ENCODE assay signal across 8 cellular contexts in genomic region chr9:107158321-107158720, GRCh38.
A peak's percentile ranks its signal among the peaks of the same experiment; 100 is the strongest.
DNase-seq lines count a peak whose midpoint lies in the region; ATAC-seq and TF ChIP-seq lines count a peak whose summit lies in the region.

No MANE protein-coding gene starts in this region.

- H3K4me1 ChIP-seq in Caco-2 (no peaks in the 10 kb centered on the region), uterus (no peaks in the 10 kb centered on the region)

- H3K9me3 Mint-ChIP-seq in Caco-2 (ENCODE audit: unreplicated experiment) (no peaks in the 10 kb centered on the region), neural crest cell (no peaks in the 10 kb centered on the region)

- peak; percentile 85 for ATAC-seq in GM19372 (IDR thresholded peaks at IDR 0.05; ENCODE audit: low read depth, unreplicated experiment)

- H3K27me3 ChIP-seq in Caco-2 (replicated peaks; ENCODE audit: control insufficient read depth, insufficient read depth, low read length), result no peaks in the 10 kb centered on the region
- no peaks in the 10 kb centered on the region for H3K27me3 ChIP-seq in uterus

- DNase-seq in Caco-2, result peak; percentile 46 to 52
- peak; percentile 35 for DNase-seq in M059J (ENCODE audit: low read depth)
- peak; percentile 68 for DNase-seq in choroid plexus epithelial cell (ENCODE audit: low read depth)
- peak; percentile 20 for DNase-seq in neural crest cell (ENCODE audit: low read depth, low spot score)
- no peak for DNase-seq in uterus
- no peak for DNase-seq in activated CD4-positive, alpha-beta T cell treated with anti-CD3 and anti-CD28 coated beads, Interleukin-2, amount 50 U/mL, for 4 hours
- no peak for DNase-seq in stimulated activated CD4-positive, alpha-beta T cell treated with anti-CD3 and anti-CD28 coated beads, Interleukin-1b, Interleukin-23, amount 100 ng/mL, for 48 hours

- H3K4me3 ChIP-seq in Caco-2 (ENCODE audit: low read depth, low read length), result no peak overlapping the region
- no peak overlapping the region for H3K4me3 ChIP-seq in choroid plexus epithelial cell (ENCODE audit: low read depth, low read length)
- no peak overlapping the region for H3K4me3 ChIP-seq in uterus

- H3K4me3 Mint-ChIP-seq in Caco-2 (ENCODE audit: unreplicated experiment), result no peak overlapping the region
- no peak overlapping the region for H3K4me3 Mint-ChIP-seq in neural crest cell

- BruUV-seq in Caco-2 (replicated peaks; lab: Mats Ljungman, UMichigan), result no TSS peak

- no peak for TF ChIP-seq POLR2A in uterus (IDR thresholded peaks at IDR 0.05)

- peak; percentile 68 to 69 for TF ChIP-seq CTCF in Caco-2 (IDR thresholded peaks at IDR 0.05; ENCODE audit: insufficient read depth in 1 of 2, low read depth in 1 of 2, low read length in 1 of 2, severe bottlenecking in 1 of 2, unreplicated experiment in 1 of 2)
- peak; percentile 76 for TF ChIP-seq CTCF in choroid plexus epithelial cell (conservative IDR thresholded peaks at IDR 0.05; ENCODE audit: low read depth, low read length)
- peak; percentile 60 for TF ChIP-seq CTCF in neural crest cell (conservative IDR thresholded peaks at IDR 0.05)
- peak in 1 of 4 experiments; percentile 21 for TF ChIP-seq CTCF in uterus (IDR thresholded peaks at IDR 0.05)

- intact Hi-C loops in Caco-2 (cut with micrococcal nuclease; ENCODE audit: unreplicated experiment) (loop anchor here (1.0 kb wide), 2 partner anchors 14 to 183 kb away; no protein-coding TSS in a partner anchor), uterus (cut with DNase I; ENCODE audit: low total_unique reads) (no loop called here)

- no peak overlapping the region for H3K27ac ChIP-seq in uterus

- no peaks in the 10 kb centered on the region for H3K36me3 ChIP-seq in Caco-2 (ENCODE audit: control insufficient read depth, insufficient read depth, low read length)
- no peaks in the 10 kb centered on the region for H3K36me3 ChIP-seq in uterus

- H3K4me1 Mint-ChIP-seq in Caco-2 (ENCODE audit: low read depth, unreplicated experiment) (no peaks in the 10 kb centered on the region), neural crest cell (peaks cover 4% of the 10 kb centered on the region)

- CTCF ChIA-PET in Caco-2 (lab: Charles Lee), result interaction anchor here (0.7 to 1.2 kb wide), 8 partner anchors 9 to 183 kb away, joined by 3 to 8 read pairs (median 4); no protein-coding TSS in a partner anchor

- POLR2A ChIA-PET in Caco-2 (lab: Charles Lee), result no interaction called here

- no peaks in the 10 kb centered on the region for H3K9me3 ChIP-seq in Caco-2
- H3K9me3 ChIP-seq in uterus, result no peaks in the 10 kb centered on the region

- H3K27ac Mint-ChIP-seq in Caco-2 (ENCODE audit: unreplicated experiment), result no peak overlapping the region
- H3K27ac Mint-ChIP-seq in neural crest cell (ENCODE audit: unreplicated experiment), result no peak overlapping the region

- H3K27me3 Mint-ChIP-seq in Caco-2 (ENCODE audit: insufficient read depth, unreplicated experiment) (peaks cover 9% of the 10 kb centered on the region), neural crest cell (ENCODE audit: low read depth) (no peaks in the 10 kb centered on the region)

- no peaks in the 10 kb centered on the region for H3K36me3 Mint-ChIP-seq in Caco-2 (ENCODE audit: insufficient read depth, unreplicated experiment)
- no peaks in the 10 kb centered on the region for H3K36me3 Mint-ChIP-seq in neural crest cell (ENCODE audit: low read depth)

Comparison
In these comparisons a context has a peak if more than half of its experiments do, and no peak if none do; other contexts are left out.
1. DNase-seq: peak in Caco-2 (2 of 2), M059J (single experiment), choroid plexus epithelial cell (single experiment) and neural crest cell (single experiment); none in uterus (0 of 2), activated CD4-positive, alpha-beta T cell treated with anti-CD3 and anti-CD28 coated beads, Interleukin-2, amount 50 U/mL, for 4 hours (0 of 2) and stimulated activated CD4-positive, alpha-beta T cell treated with anti-CD3 and anti-CD28 coated beads, Interleukin-1b, Interleukin-23, amount 100 ng/mL, for 48 hours (single experiment).